ENCODE assay signal across 24 cellular contexts in genomic region chr19:10850631-10851030, GRCh38. TPM values are rescaled to one million over a fixed set of nuclear protein-coding genes. Genes with fewer than 3 reads are reported as not detected.
"Had no signal": no experiment of that assay in that cellular context is flagged by ENCODE, and none has a peak within 500 bp of the region (broad histone marks: within the 10 kb centered on the region; RNA-seq: fewer than 3 reads in every experiment).

No MANE protein-coding gene starts in this region.

- H3K27ac ChIP-seq: HL-60, SJSA1, SK-N-MC had no signal

- DNase-seq: Karpas-422, KG1, MG63, NCI-H1092, NCI-H1105 treated with DMSO at 0.1 percent for 48 hours, NCI-H1417 treated with DMSO at 0.1 percent for 48 hours, NCI-H146, NCI-H1694 treated with DMSO at 0.1 percent for 48 hours, NCI-H1930, NCI-H2081, NCI-H2107, NCI-H2171, NCI-H226, NCI-H446, NCI-H510A, NCI-H524 treated with DMSO at 0.1 percent for 48 hours, NCI-H69, NCI-H774, Right ventricle myocardium superior, RPMI8226, SIG-M5 had no signal

- H3K27me3 ChIP-seq: MG63, SJSA1 had no signal

- H3K9me3 ChIP-seq: SJSA1 had no signal

RNA-seq across cellular contexts. Expression of gene C19orf38, which starts 2.4 kb away (rescaled TPM):
- total RNA-seq: SJSA1 had no signal
